In the genomic region with DNA sequence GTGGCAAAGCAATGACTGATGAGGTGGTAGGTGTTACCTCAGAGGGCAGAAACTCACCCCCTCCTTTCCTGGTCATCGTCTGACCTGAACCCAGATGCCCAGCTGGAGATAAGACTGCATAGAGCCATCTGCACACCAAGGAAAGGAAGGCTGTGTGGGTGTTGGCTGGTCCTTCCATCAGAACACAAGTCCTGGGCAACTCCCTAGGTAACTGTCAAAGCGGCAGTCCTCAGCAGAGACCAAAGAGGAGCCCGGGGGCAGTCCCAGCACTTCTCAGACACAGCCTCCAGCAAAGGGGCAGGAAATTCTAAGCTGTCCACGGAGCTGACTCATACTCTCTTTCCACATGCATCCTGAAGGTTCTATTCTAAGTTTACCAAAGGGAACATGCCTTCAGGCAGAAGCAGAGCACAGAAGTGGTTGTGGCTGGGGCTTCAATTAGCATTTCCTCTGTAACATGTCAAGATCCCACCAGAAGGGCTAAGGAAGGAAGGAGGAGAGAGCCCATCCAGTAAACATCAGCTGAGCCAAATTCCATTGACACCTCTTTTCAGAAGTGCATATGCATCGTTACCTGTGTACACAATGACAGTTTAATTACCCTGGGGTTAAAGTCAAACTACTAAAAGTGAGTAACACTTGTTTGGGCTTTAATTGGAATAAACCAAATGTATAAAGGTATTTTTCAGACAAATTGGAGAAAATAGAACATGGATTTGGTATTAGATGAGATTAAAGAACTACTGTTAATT, we compare ENCODE assay signal across 9 cellular contexts. TPM values are rescaled to one million over a fixed set of nuclear protein-coding genes. Genes with fewer than 3 reads are reported as not detected.
A peak's percentile ranks its signal among the peaks of the same experiment; 100 is the strongest.
DNase-seq lines count a peak whose midpoint lies in the region; ATAC-seq and TF ChIP-seq lines count a peak whose summit lies in the region.
"Had no signal": no experiment of that assay in that cellular context is flagged by ENCODE, and none has a peak within 500 bp of the region (broad histone marks: within the 10 kb centered on the region; RNA-seq: fewer than 3 reads in every experiment).

No MANE protein-coding gene starts in this region.

- DNase-seq in HPDE6-E6E7 (ENCODE audit: extremely low spot score) (peak; percentile 52), left lung (peak in 1 of 2 donors; percentile 57), iPS-NIHi11 (ENCODE audit: low spot score) (no peak), COR-L47 (lab: John Stamatoyannopoulos, UW) (no peak)
- DNase-seq in activated naive CD8-positive, alpha-beta T cell treated with anti-CD3 and anti-CD28 coated beads, Interleukin-2, amount 50 U/mL, for 24 hours: peak; percentile 40
- DNase-seq in effector CD8-positive, alpha-beta T cell (lab: John Stamatoyannopoulos, UW): no peak
- DNase-seq: activated B cell treated with CpG ODN at 0.5 μM for 24 hours had no signal

- H3K9ac ChIP-seq in BLaER1: no peak overlapping the region

- peaks cover 74% of the 10 kb centered on the region for H3K4me1 ChIP-seq in BLaER1
- peaks cover 22 to 52% of the 10 kb centered on the region in 2 donors for H3K4me1 ChIP-seq in left lung

- H4K20me1 ChIP-seq in BLaER1: peaks cover 81% of the 10 kb centered on the region

- peak; percentile 88 for ATAC-seq in activated naive CD8-positive, alpha-beta T cell treated with anti-CD3 and anti-CD28 coated beads, Interleukin-2, amount 50 U/mL, for 24 hours
- ATAC-seq in left lung: peak; percentile 70
- no peak for ATAC-seq in GM19397 (IDR thresholded peaks at IDR 0.05; ENCODE audit: unreplicated experiment)

- H3K27ac ChIP-seq in BLaER1: peak overlapping the region; percentile 29; the same call in 1 of the 2 replicates
- H3K27ac ChIP-seq in left lung: peak overlapping the region in 1 of 2 donors; percentile 45

- peak overlapping the region; percentile 61 for H3K4me2 ChIP-seq in BLaER1

- peaks cover 20% of the 10 kb centered on the region for H3K27me3 Mint-ChIP-seq in activated naive CD8-positive, alpha-beta T cell treated with anti-CD3 and anti-CD28 coated beads, Interleukin-2, amount 50 U/mL, for 24 hours

- H3K27me3 ChIP-seq in BLaER1: no peaks in the 10 kb centered on the region
- no peaks in the 10 kb centered on the region for H3K27me3 ChIP-seq in left lung

- intact Hi-C loops in left lung (cut with DNase I): no loop called here

- H3K36me3 ChIP-seq in BLaER1: no peaks in the 10 kb centered on the region
- no peaks in the 10 kb centered on the region for H3K36me3 ChIP-seq in left lung

- H3K9me3 ChIP-seq in BLaER1 (no peaks in the 10 kb centered on the region), left lung (no peaks in the 10 kb centered on the region)

- TF ChIP-seq CTCF in left lung (IDR thresholded peaks at IDR 0.05): no peak

- H3K4me3 ChIP-seq in BLaER1: no peak overlapping the region
- no peak overlapping the region for H3K4me3 ChIP-seq in left lung

- H3K27ac Mint-ChIP-seq in activated naive CD8-positive, alpha-beta T cell treated with anti-CD3 and anti-CD28 coated beads, Interleukin-2, amount 50 U/mL, for 24 hours: no peak overlapping the region
- H3K27ac Mint-ChIP-seq: activated B cell treated with CpG ODN at 0.5 μM for 24 hours had no signal

- H3K9me3 Mint-ChIP-seq in activated naive CD8-positive, alpha-beta T cell treated with anti-CD3 and anti-CD28 coated beads, Interleukin-2, amount 50 U/mL, for 24 hours: no peaks in the 10 kb centered on the region
- H3K9me3 Mint-ChIP-seq: activated B cell treated with CpG ODN at 0.5 μM for 24 hours had no signal

- no peaks in the 10 kb centered on the region for H3K36me3 Mint-ChIP-seq in activated naive CD8-positive, alpha-beta T cell treated with anti-CD3 and anti-CD28 coated beads, Interleukin-2, amount 50 U/mL, for 24 hours (ENCODE audit: low read depth)

- peaks cover 47% of the 10 kb centered on the region for H3K4me1 Mint-ChIP-seq in activated naive CD8-positive, alpha-beta T cell treated with anti-CD3 and anti-CD28 coated beads, Interleukin-2, amount 50 U/mL, for 24 hours

- H3K4me3 Mint-ChIP-seq in activated naive CD8-positive, alpha-beta T cell treated with anti-CD3 and anti-CD28 coated beads, Interleukin-2, amount 50 U/mL, for 24 hours: no peak overlapping the region
- H3K4me3 Mint-ChIP-seq: activated B cell treated with CpG ODN at 0.5 μM for 24 hours had no signal

RNA-seq across cellular contexts. Expression of gene SPRED2, which starts 54.7 kb away (rescaled TPM):
- total RNA-seq in left lung: 10 to 100 TPM; 34.5 to 47.1 TPM

Comparison
In these comparisons a context has a peak if more than half of its experiments do, and no peak if none do; other contexts are left out.
1. DNase-seq: peak in HPDE6-E6E7 (single experiment) and activated naive CD8-positive, alpha-beta T cell treated with anti-CD3 and anti-CD28 coated beads, Interleukin-2, amount 50 U/mL, for 24 hours (single experiment); none in effector CD8-positive, alpha-beta T cell (single experiment), iPS-NIHi11 (single experiment) and COR-L47 (single experiment).